Comparison of ENCODE assay signal across 8 cellular contexts in genomic region chr3:48088749-48089466, GRCh38.
DNase-seq lines count a peak whose midpoint lies in the region; TF ChIP-seq lines count a peak whose summit lies in the region.

No MANE protein-coding gene starts in this region.

- H3K27ac ChIP-seq in temporal lobe (ENCODE audit: low read depth, low read length) = peak overlapping the region; percentile 73

- H3K9me3 Mint-ChIP-seq in HFFc6 = no peaks in the 10 kb centered on the region
- no peaks in the 10 kb centered on the region for H3K9me3 Mint-ChIP-seq in activated naive CD4-positive, alpha-beta T cell treated with anti-CD3 and anti-CD28 coated beads, Interleukin-2, amount 50 U/mL, for 24 hours

- H3K36me3 Mint-ChIP-seq in HFFc6 (ENCODE audit: low read depth) = peaks cover 23% of the 10 kb centered on the region
- H3K36me3 Mint-ChIP-seq in activated naive CD4-positive, alpha-beta T cell treated with anti-CD3 and anti-CD28 coated beads, Interleukin-2, amount 50 U/mL, for 24 hours = peaks cover 2% of the 10 kb centered on the region

- peak; percentile 95 for TF ChIP-seq POLR2A in NB4 (IDR thresholded peaks at IDR 0.05; ENCODE audit: extremely low read depth, insufficient read length)

- peaks cover 6% of the 10 kb centered on the region for H3K27me3 Mint-ChIP-seq in HFFc6 (ENCODE audit: insufficient read depth)
- no peaks in the 10 kb centered on the region for H3K27me3 Mint-ChIP-seq in activated naive CD4-positive, alpha-beta T cell treated with anti-CD3 and anti-CD28 coated beads, Interleukin-2, amount 50 U/mL, for 24 hours

- peaks cover 44% of the 10 kb centered on the region for H3K4me1 Mint-ChIP-seq in HFFc6 (ENCODE audit: low read depth)
- peaks cover 27% of the 10 kb centered on the region for H3K4me1 Mint-ChIP-seq in activated naive CD4-positive, alpha-beta T cell treated with anti-CD3 and anti-CD28 coated beads, Interleukin-2, amount 50 U/mL, for 24 hours

- TF ChIP-seq CTCF in HFFc6 (IDR thresholded peaks at IDR 0.05) (no peak), NB4 (IDR thresholded peaks at IDR 0.05; ENCODE audit: low read depth, low read length) (no peak)

- peak overlapping the region; percentile 98 for H3K4me3 Mint-ChIP-seq in HFFc6
- H3K4me3 Mint-ChIP-seq in activated naive CD4-positive, alpha-beta T cell treated with anti-CD3 and anti-CD28 coated beads, Interleukin-2, amount 50 U/mL, for 24 hours = peak overlapping the region; percentile 96

- peak; percentile 93 for DNase-seq in GM04504 (ENCODE audit: low read depth)
- DNase-seq in HFFc6 = peak; percentile 95
- peak; percentile 98 for DNase-seq in NB4 (ENCODE audit: low read depth)
- peak; percentile 95 for DNase-seq in SK-N-DZ (ENCODE audit: low spot score)
- peak; percentile 41 for DNase-seq in glomerular endothelial cell (ENCODE audit: extremely low read depth, low read depth, low spot score)
- peak; percentile 94 for DNase-seq in occipital lobe (lab: John Stamatoyannopoulos, UW)

- peak overlapping the region; percentile 91 for H3K4me3 ChIP-seq in NB4 (ENCODE audit: low read depth, low read length)

- H3K27ac Mint-ChIP-seq in HFFc6 = peak overlapping the region; percentile 100
- H3K27ac Mint-ChIP-seq in activated naive CD4-positive, alpha-beta T cell treated with anti-CD3 and anti-CD28 coated beads, Interleukin-2, amount 50 U/mL, for 24 hours = peak overlapping the region; percentile 98

Comparison
In these comparisons a context has a peak if more than half of its experiments do, and no peak if none do; other contexts are left out.
1. Peak in every context shown above with its lines: DNase-seq, H3K4me3 ChIP-seq and H3K27ac ChIP-seq.
2. DNase-seq: peak in every context shown above with its lines; median percentile 98 in NB4; 95 in HFFc6; 95 in SK-N-DZ; 94 in occipital lobe; 93 in GM04504; 41 in glomerular endothelial cell.